ENCODE assay signal across 19 cellular contexts in genomic region chr4:1467581-1468458, GRCh38.
DNase-seq lines count a peak whose midpoint lies in the region; ATAC-seq, FAIRE-seq and TF ChIP-seq lines count a peak whose summit lies in the region.
"Had no signal": no experiment of that assay in that cellular context is flagged by ENCODE, and none has a peak within 500 bp of the region (broad histone marks: within the 10 kb centered on the region; RNA-seq: fewer than 3 reads in every experiment).

No MANE protein-coding gene starts in this region.

- TF ChIP-seq CTCF in HepG2 (CRISPR knock-in tag; IDR thresholded peaks at IDR 0.05) (no peak), right lobe of liver (IDR thresholded peaks at IDR 0.05) (no peak), H1 (IDR thresholded peaks at IDR 0.05; ENCODE audit: control extremely low read depth in 1 of 3, insufficient read depth in 1 of 3, low read depth in 1 of 3, low read length in 3 of 3) (no peak)

- no peaks in the 10 kb centered on the region for H3K79me2 ChIP-seq in HepG2 (ENCODE audit: insufficient read depth, low read length)
- H3K79me2 ChIP-seq in H1 (ENCODE audit: control insufficient read depth in 1 of 2, insufficient read depth in 2 of 2, low read length in 2 of 2): no peaks in the 10 kb centered on the region

- TF ChIP-seq POLR2A in HepG2 (IDR thresholded peaks at IDR 0.05; ENCODE audit: insufficient read depth in 1 of 2, low read depth in 2 of 2, low read length in 2 of 2) (no peak), right lobe of liver (IDR thresholded peaks at IDR 0.05) (no peak), H1 (IDR thresholded peaks at IDR 0.05; ENCODE audit: control extremely low read depth in 1 of 2, low read depth in 2 of 2, low read length in 2 of 2) (no peak)

- POLR2A ChIA-PET in HepG2 (lab: Yijun Ruan, JAX): no interaction called here
- POLR2A ChIA-PET in H1 (lab: Charles Lee; ENCODE audit: partially characterized antibody): no interaction called here

- H2BK5ac ChIP-seq in H1 (ENCODE audit: low read depth, low read length): no peak overlapping the region; the same call in 1 of the 2 replicates
- H2BK5ac ChIP-seq in neuronal stem cell (ENCODE audit: low read length): no peak overlapping the region

- in situ Hi-C loops in HepG2 (cut with HindIII; ENCODE audit: extremely low pct_ligation_motif_present, low pct_unique_long_range_greater_than_20kb): no loop called here

- H3K4me3 ChIP-seq in HepG2 (replicated peaks in 1 of 3; ENCODE audit: insufficient read depth in 1 of 3, low read depth in 2 of 3, low read length in 3 of 3) (no peak overlapping the region), right lobe of liver (no peak overlapping the region), H1 (ENCODE audit: extremely low read depth in 1 of 4, insufficient read depth in 2 of 4, low read depth in 3 of 4, low read length in 4 of 4) (no peak overlapping the region), neuronal stem cell (ENCODE audit: low read length in 2 of 2) (peak overlapping the region in 1 of 2 donors; percentile 12)
- H3K4me3 ChIP-seq: BLaER1 treated with 17β-estradiol and CSF1 and Interleukin-3, amounts not matched to agents 10 nM and 100 nM; GM12878 had no signal

- no peak overlapping the region for H4K5ac ChIP-seq in H1 (ENCODE audit: insufficient read length, low read depth, low read length)

- intact Hi-C loops in HepG2 (cut with micrococcal nuclease; ENCODE audit: unreplicated experiment): no loop called here
- intact Hi-C loops in right lobe of liver (cut with DNase I): no loop called here

- H3K18ac ChIP-seq in H1 (ENCODE audit: extremely low read depth, low read length): no peak overlapping the region
- no peak overlapping the region for H3K18ac ChIP-seq in neuronal stem cell (ENCODE audit: low read length)

- H2AFZ ChIP-seq in HepG2 (ENCODE audit: low read length) (no peak overlapping the region), H1 (ENCODE audit: low read length) (no peak overlapping the region), neuronal stem cell (ENCODE audit: low read length) (no peak overlapping the region)

- peaks cover 12 to 43% of the 10 kb centered on the region in 2 experiments; a peak in 3 of 5 replicates for H3K27me3 ChIP-seq in HepG2 (ENCODE audit: control insufficient read depth in 1 of 2, insufficient read depth in 2 of 2, low read length in 2 of 2)
- peaks cover 0 to 11% of the 10 kb centered on the region in 2 donors for H3K27me3 ChIP-seq in right lobe of liver
- H3K27me3 ChIP-seq in H1 (replicated peaks in 1 of 4; ENCODE audit: control insufficient read depth in 3 of 4, extremely low read depth in 1 of 4, insufficient read depth in 3 of 4, low read length in 3 of 4): no peaks in the 10 kb centered on the region; a peak in 1 of 7 replicates
- peaks cover 0 to 27% (median 0%) of the 10 kb centered on the region in 3 experiments for H3K27me3 ChIP-seq in neuronal stem cell (ENCODE audit: control insufficient read depth in 3 of 3, insufficient read depth in 3 of 3, low read depth in 1 of 3, low read length in 3 of 3)

- H3K27ac ChIP-seq in HepG2 (ENCODE audit: extremely low read length, insufficient read depth, low read length) (no peak overlapping the region), right lobe of liver (no peak overlapping the region), H1 (ENCODE audit: low read depth, low read length) (no peak overlapping the region), neuronal stem cell (replicated peaks; ENCODE audit: low read length) (no peak overlapping the region)
- H3K27ac ChIP-seq: BLaER1 treated with 17β-estradiol and CSF1 and Interleukin-3, amounts not matched to agents 10 nM and 100 nM; HL-60 had no signal

- no peaks in the 10 kb centered on the region for H3K4me1 ChIP-seq in HepG2 (ENCODE audit: insufficient read depth, low read length)
- no peaks in the 10 kb centered on the region for H3K4me1 ChIP-seq in right lobe of liver
- no peaks in the 10 kb centered on the region for H3K4me1 ChIP-seq in H1 (replicated peaks in 1 of 4; ENCODE audit: control insufficient read depth in 3 of 4, insufficient read depth in 4 of 4, low read length in 3 of 4)
- peaks cover 8 to 11% of the 10 kb centered on the region in 2 donors for H3K4me1 ChIP-seq in neuronal stem cell (ENCODE audit: control insufficient read depth in 2 of 2, insufficient read depth in 1 of 2, low read depth in 1 of 2, low read length in 2 of 2)

- no peak overlapping the region for H3K4me2 ChIP-seq in HepG2 (ENCODE audit: low read depth, low read length)
- H3K4me2 ChIP-seq in H1 (ENCODE audit: insufficient read depth in 1 of 2, low read depth in 2 of 2, low read length in 2 of 2): no peak overlapping the region
- H3K4me2 ChIP-seq in neuronal stem cell (ENCODE audit: insufficient read depth, low read length, poor library complexity, severe bottlenecking): no peak overlapping the region
- H3K4me2 ChIP-seq: BLaER1 treated with 17β-estradiol and CSF1 and Interleukin-3, amounts not matched to agents 10 nM and 100 nM had no signal

- H3K79me1 ChIP-seq in H1 (ENCODE audit: low read depth, low read length) (no peaks in the 10 kb centered on the region), neuronal stem cell (ENCODE audit: low read depth, low read length) (no peaks in the 10 kb centered on the region)

- no peak overlapping the region for H3K9ac ChIP-seq in HepG2 (ENCODE audit: insufficient read depth, low read depth, low read length)
- H3K9ac ChIP-seq in H1 (replicated peaks in 1 of 4; ENCODE audit: extremely low read depth in 1 of 4, low read depth in 3 of 4, low read length in 3 of 4): no peak overlapping the region
- peak overlapping the region; percentile 34 for H3K9ac ChIP-seq in neuronal stem cell (ENCODE audit: low read depth, low read length, poor library complexity)
- H3K9ac ChIP-seq: BLaER1 treated with 17β-estradiol and CSF1 and Interleukin-3, amounts not matched to agents 10 nM and 100 nM had no signal

- FAIRE-seq in HepG2 (lab: Jason Lieb, UNC) (no peak), H1 (lab: Jason Lieb, UNC) (no peak)
- FAIRE-seq: GM12878, GM19239 had no signal

- DNase-seq in HepG2 (ENCODE audit: low spot score) (no peak), right lobe of liver (no peak), H1 (ENCODE audit: low read depth in 1 of 2, low spot score in 2 of 2) (no peak), neuronal stem cell (ENCODE audit: low spot score) (no peak), SHP77 treated with DMSO at 0.1 percent for 48 hours (lab: John Stamatoyannopoulos, UW) (no peak)
- no peak for DNase-seq in stimulated activated CD4-positive, alpha-beta T cell treated with anti-CD3 and anti-CD28 coated beads, Interleukin-12 subunit alpha, Interleukin-12 subunit beta, amount 100 ng/mL, for 4 hours
- DNase-seq: CD4-positive, CD25-positive, alpha-beta regulatory T cell; CD8-positive, alpha-beta memory T cell; COR-L47; DMS 273 treated with DMSO at 0.1 percent for 48 hours; DMS53; DND-41; EL; HCEC 1CT; HFFc6 had no signal

- 11% methylated on average over 6 of the region's 6 CpGs for WGBS in HepG2 (ENCODE audit: low lambda C conversion rate)
- WGBS in right lobe of liver (ENCODE audit: insufficient coverage, low coverage, low lambda C conversion rate, missing lambda C conversion rate): 76% methylated on average over 6 of the region's 6 CpGs
- WGBS in H1 (ENCODE audit: extremely low coverage in 1 of 2, insufficient coverage in 1 of 2, insufficient read length in 1 of 2, insufficient replicate concordance in 2 of 2, low coverage in 1 of 2, low lambda C conversion rate in 2 of 2, missing lambda C conversion rate in 1 of 2), 2 experiments: 88% methylated on average over 6 of the region's 6 CpGs; no CpG with 5 or more reads in 1 of the 2 experiments
- 100% methylated on average over 1 to 4 of the region's 6 CpGs for WGBS in neuronal stem cell (ENCODE audit: extremely low coverage in 2 of 2, insufficient read length in 2 of 2, insufficient replicate concordance in 1 of 2), 2 donors

- ATAC-seq in HepG2 (no peak), right lobe of liver (no peak)
- ATAC-seq: GM12878 had no signal

- no peak overlapping the region for H2BK12ac ChIP-seq in H1 (ENCODE audit: low read depth, low read length)
- no peak overlapping the region for H2BK12ac ChIP-seq in neuronal stem cell (ENCODE audit: low read length)

- H4K91ac ChIP-seq in H1 (replicated peaks; ENCODE audit: insufficient read length, low read length): no peak overlapping the region
- no peak overlapping the region for H4K91ac ChIP-seq in neuronal stem cell (ENCODE audit: low read depth, low read length, poor library complexity)

- H3K9me3 ChIP-seq in HepG2 (ENCODE audit: low read length): no peaks in the 10 kb centered on the region
- no peaks in the 10 kb centered on the region for H3K9me3 ChIP-seq in right lobe of liver
- peaks cover 0 to 8% of the 10 kb centered on the region in 2 experiments; a peak in 2 of 4 replicates for H3K9me3 ChIP-seq in H1 (ENCODE audit: insufficient read depth in 2 of 2, low read depth in 1 of 2, low read length in 1 of 2)
- peaks cover 0 to 4% of the 10 kb centered on the region in 2 donors for H3K9me3 ChIP-seq in neuronal stem cell (replicated peaks in 1 of 2; ENCODE audit: control insufficient read depth in 2 of 2, insufficient read depth in 1 of 2, low read depth in 1 of 2, low read length in 2 of 2)

- BruUV-seq in HepG2 (replicated peaks; lab: Mats Ljungman, UMichigan): no TSS peak

- H2BK20ac ChIP-seq in H1 (ENCODE audit: low read length): no peak overlapping the region

- H4K8ac ChIP-seq in H1 (ENCODE audit: extremely low read depth, insufficient read depth, low read length) (no peak overlapping the region), neuronal stem cell (ENCODE audit: low read depth, low read length) (no peak overlapping the region)

- H3K23ac ChIP-seq in H1 (ENCODE audit: insufficient read length) (no peak overlapping the region), neuronal stem cell (ENCODE audit: low read depth, low read length, poor library complexity) (no peak overlapping the region)

- H3K14ac ChIP-seq in H1 (ENCODE audit: insufficient read length) (no peak overlapping the region), neuronal stem cell (ENCODE audit: low read length) (no peak overlapping the region)

- H2BK15ac ChIP-seq in H1 (ENCODE audit: low read length) (no peak overlapping the region), neuronal stem cell (ENCODE audit: low read length) (no peak overlapping the region)

- H3K56ac ChIP-seq in H1 (replicated peaks; ENCODE audit: insufficient read length, low read depth, low read length): peak overlapping the region; percentile 75

- H3K36me3 ChIP-seq in HepG2 (replicated peaks in 1 of 2; ENCODE audit: control insufficient read depth in 1 of 2, insufficient read depth in 2 of 2, low read length in 2 of 2): no peaks in the 10 kb centered on the region
- no peaks in the 10 kb centered on the region for H3K36me3 ChIP-seq in right lobe of liver
- H3K36me3 ChIP-seq in H1 (ENCODE audit: control insufficient read depth in 2 of 4, insufficient read depth in 4 of 4, low read length in 3 of 4): no peaks in the 10 kb centered on the region
- H3K36me3 ChIP-seq in neuronal stem cell (replicated peaks in 1 of 2; ENCODE audit: control insufficient read depth in 2 of 2, insufficient read depth in 2 of 2, low read length in 2 of 2): no peaks in the 10 kb centered on the region
- H3K36me3 ChIP-seq: BLaER1 treated with 17β-estradiol and CSF1 and Interleukin-3, amounts not matched to agents 10 nM and 100 nM had no signal

- TF ChIP-seq RAD21 in HepG2 (CRISPR knock-in tag; IDR thresholded peaks at IDR 0.05) (no peak), H1 (IDR thresholded peaks at IDR 0.05 in 1 of 2, conservative IDR thresholded peaks at IDR 0.05 in 1 of 2; ENCODE audit: low read depth in 2 of 2, low read length in 2 of 2) (no peak)

- CTCF ChIA-PET in HepG2 (lab: Yijun Ruan, JAX; ENCODE audit: low intra/inter-chr PET ratio, low total read pairs) (no interaction called here), H1 (lab: Charles Lee; ENCODE audit: partially characterized antibody) (no interaction called here)

- no peak overlapping the region for H3K4ac ChIP-seq in H1 (replicated peaks; ENCODE audit: insufficient read length, low read depth, low read length)
- H3K4ac ChIP-seq in neuronal stem cell (ENCODE audit: low read length): no peak overlapping the region

- H4K20me1 ChIP-seq in HepG2 (ENCODE audit: insufficient read depth, low read length) (no peaks in the 10 kb centered on the region), H1 (replicated peaks in 1 of 2; ENCODE audit: control insufficient read depth in 1 of 2, insufficient read depth in 2 of 2, low read length in 2 of 2) (peaks cover 0 to 7% of the 10 kb centered on the region in 2 experiments)
- H4K20me1 ChIP-seq: BLaER1 treated with 17β-estradiol and CSF1 and Interleukin-3, amounts not matched to agents 10 nM and 100 nM had no signal

- TF ChIP-seq EP300 in HepG2 (IDR thresholded peaks at IDR 0.05; ENCODE audit: low read depth in 2 of 2, low read length in 2 of 2): no peak
- no peak for TF ChIP-seq EP300 in HepG2 (CRISPR knock-in tag; IDR thresholded peaks at IDR 0.05; ENCODE audit: borderline replicate concordance)
- TF ChIP-seq EP300 in H1 (IDR thresholded peaks at IDR 0.05; ENCODE audit: borderline replicate concordance in 1 of 2, low read depth in 2 of 2, low read length in 2 of 2): no peak

- H3K23me2 ChIP-seq in H1 (ENCODE audit: low read depth, low read length): peaks cover 10% of the 10 kb centered on the region; the same call in 1 of the 2 replicates

- H2BK120ac ChIP-seq in H1 (replicated peaks; ENCODE audit: low read depth, low read length) (no peak overlapping the region), neuronal stem cell (ENCODE audit: low read depth, low read length) (no peak overlapping the region)

- H2AK5ac ChIP-seq in H1 (ENCODE audit: low read depth, low read length): peak overlapping the region; percentile 90
- H2AK5ac ChIP-seq in neuronal stem cell (ENCODE audit: low read depth, low read length): no peak overlapping the region
